Comparison of ENCODE assay signal across 27 cellular contexts in genomic region chr15:35953424-35953823, GRCh38.
"Had no signal": no experiment of that assay in that cellular context is flagged by ENCODE, and none has a peak within 500 bp of the region (broad histone marks: within the 10 kb centered on the region; RNA-seq: fewer than 3 reads in every experiment).

No MANE protein-coding gene starts in this region.

- DNase-seq: cerebellar nuclear complex; colonic mucosa; cortex of kidney; effector CD8-positive, alpha-beta T cell; effector memory CD8-positive, alpha-beta T cell; endodermal cell; erythroblast; esophagus squamous epithelium; foreskin fibroblast; foreskin melanocyte; gastrocnemius medialis; glutamatergic neuron; head of caudate nucleus; heart right ventricle; hippocampal formation; left cardiac atrium; left ventricle myocardium inferior; lower lobe of right lung; mesenchymal stem cell; mucosa of descending colon had no signal

- H3K27me3 ChIP-seq: colonic mucosa, esophagus squamous epithelium, gastrocnemius medialis, heart right ventricle had no signal

- FAIRE-seq: endometrium, islet of Langerhans, keratinocyte had no signal

- H3K27ac ChIP-seq: colonic mucosa, epithelial cell of prostate, esophagus squamous epithelium, gastrocnemius medialis, heart right ventricle, left ventricle myocardium inferior, lower lobe of right lung had no signal

- H3K4me1 ChIP-seq: colonic mucosa, esophagus squamous epithelium, gastrocnemius medialis, heart right ventricle, left ventricle myocardium inferior, lower lobe of right lung had no signal

- H3K27me3 Mint-ChIP-seq: dendritic cell treated with granulocyte-macrophage colony-stimulating factor and Interleukin-4, amounts not matched to agents 40 ng/mL and 50 ng/mL, for 4 days; effector memory CD8-positive, alpha-beta T cell had no signal

- H3K9me3 ChIP-seq: colonic mucosa, esophagus squamous epithelium, gastrocnemius medialis, left ventricle myocardium inferior, lower lobe of right lung, mucosa of descending colon had no signal

- H3K27ac Mint-ChIP-seq: dendritic cell treated with granulocyte-macrophage colony-stimulating factor and Interleukin-4, amounts not matched to agents 40 ng/mL and 50 ng/mL, for 4 days; effector memory CD8-positive, alpha-beta T cell; endodermal cell; mesothelial cell of epicardium had no signal

- H3K4me3 ChIP-seq: colonic mucosa, esophagus squamous epithelium, gastrocnemius medialis, heart right ventricle, left ventricle myocardium inferior, lower lobe of right lung, mucosa of descending colon had no signal

- H3K36me3 ChIP-seq: colonic mucosa, esophagus squamous epithelium, gastrocnemius medialis, heart right ventricle, left ventricle myocardium inferior, lower lobe of right lung had no signal

- ATAC-seq: effector memory CD8-positive, alpha-beta T cell; esophagus mucosa; gastrocnemius medialis; heart right ventricle; left cardiac atrium; lower lobe of right lung; mucosa of descending colon had no signal

- H3K4me3 Mint-ChIP-seq: dendritic cell treated with granulocyte-macrophage colony-stimulating factor and Interleukin-4, amounts not matched to agents 40 ng/mL and 50 ng/mL, for 4 days; effector memory CD8-positive, alpha-beta T cell; endodermal cell; mesothelial cell of epicardium had no signal
